ENCODE assay signal across 2 cellular contexts in the genomic region with DNA sequence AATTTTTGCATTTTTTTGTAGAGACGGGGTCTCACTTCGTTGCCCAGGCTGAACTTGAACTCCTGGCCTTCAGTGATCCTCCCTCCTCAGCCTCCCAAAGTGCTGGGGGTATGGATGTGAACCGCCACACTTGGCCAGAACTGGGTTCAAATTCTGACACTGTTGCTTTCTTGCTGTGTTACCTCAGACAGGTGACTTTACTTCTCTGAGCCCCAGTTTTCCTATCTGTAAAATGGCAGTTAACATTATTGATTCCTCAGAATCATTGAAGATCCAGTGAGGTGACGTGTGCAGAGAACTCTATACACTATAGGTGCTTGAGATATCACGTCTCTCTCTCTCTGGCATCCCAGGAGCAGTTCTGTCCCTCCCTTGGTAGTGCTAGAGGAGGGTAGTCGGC.
A peak's percentile ranks its signal among the peaks of the same experiment; 100 is the strongest.
TF ChIP-seq lines count a peak whose summit lies in the region.

No MANE protein-coding gene starts in this region.

TF ChIP-seq in HepG2, 621 proteins besides CTCF, POLR2A, EP300 and RAD21:
- TF ChIP-seq ZNF768 (CRISPR knock-in tag; IDR thresholded peaks at IDR 0.05) (peak; percentile 71; the same call in 1 of the 2 replicates), PBX2 (CRISPR knock-in tag; IDR thresholded peaks at IDR 0.05) (no peak)

TF ChIP-seq in K562, 482 proteins besides CTCF, POLR2A, EP300 and RAD21:
- TF ChIP-seq, protein P1, sequence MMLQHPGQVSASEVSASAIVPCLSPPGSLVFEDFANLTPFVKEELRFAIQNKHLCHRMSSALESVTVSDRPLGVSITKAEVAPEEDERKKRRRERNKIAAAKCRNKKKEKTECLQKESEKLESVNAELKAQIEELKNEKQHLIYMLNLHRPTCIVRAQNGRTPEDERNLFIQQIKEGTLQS (IDR thresholded peaks at IDR 0.05): no peak
- TF ChIP-seq, protein P1 (CRISPR knock-in tag; conservative IDR thresholded peaks at IDR 0.05): no peak
- no peak for TF ChIP-seq MAZ (CRISPR knock-in tag; conservative IDR thresholded peaks at IDR 0.05 in 1 of 2, IDR thresholded peaks at IDR 0.05 in 1 of 2)
- no peak for TF ChIP-seq DDX20 (tag; IDR thresholded peaks at IDR 0.05; ENCODE audit: low read depth)
- TF ChIP-seq SRSF3 (IDR thresholded peaks at IDR 0.05; ENCODE audit: insufficient read depth, low read length): no peak
- no peak for TF ChIP-seq ZNF232 (CRISPR knock-in tag; IDR thresholded peaks at IDR 0.05)
- peak in 1 of 2 experiments; percentile 20; a peak in 1 of 4 replicates for TF ChIP-seq RCOR1 (IDR thresholded peaks at IDR 0.05; ENCODE audit: borderline replicate concordance in 1 of 2, low read depth in 2 of 2, low read length in 2 of 2)
- TF ChIP-seq, protein P2, sequence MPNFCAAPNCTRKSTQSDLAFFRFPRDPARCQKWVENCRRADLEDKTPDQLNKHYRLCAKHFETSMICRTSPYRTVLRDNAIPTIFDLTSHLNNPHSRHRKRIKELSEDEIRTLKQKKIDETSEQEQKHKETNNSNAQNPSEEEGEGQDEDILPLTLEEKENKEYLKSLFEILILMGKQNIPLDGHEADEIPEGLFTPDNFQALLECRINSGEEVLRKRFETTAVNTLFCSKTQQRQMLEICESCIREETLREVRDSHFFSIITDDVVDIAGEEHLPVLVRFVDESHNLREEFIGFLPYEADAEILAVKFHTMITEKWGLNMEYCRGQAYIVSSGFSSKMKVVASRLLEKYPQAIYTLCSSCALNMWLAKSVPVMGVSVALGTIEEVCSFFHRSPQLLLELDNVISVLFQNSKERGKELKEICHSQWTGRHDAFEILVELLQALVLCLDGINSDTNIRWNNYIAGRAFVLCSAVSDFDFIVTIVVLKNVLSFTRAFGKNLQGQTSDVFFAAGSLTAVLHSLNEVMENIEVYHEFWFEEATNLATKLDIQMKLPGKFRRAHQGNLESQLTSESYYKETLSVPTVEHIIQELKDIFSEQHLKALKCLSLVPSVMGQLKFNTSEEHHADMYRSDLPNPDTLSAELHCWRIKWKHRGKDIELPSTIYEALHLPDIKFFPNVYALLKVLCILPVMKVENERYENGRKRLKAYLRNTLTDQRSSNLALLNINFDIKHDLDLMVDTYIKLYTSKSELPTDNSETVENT (CRISPR knock-in tag; IDR thresholded peaks at IDR 0.05): no peak
- peak; percentile 69 for TF ChIP-seq BCOR (IDR thresholded peaks at IDR 0.05)
- TF ChIP-seq, protein P3, sequence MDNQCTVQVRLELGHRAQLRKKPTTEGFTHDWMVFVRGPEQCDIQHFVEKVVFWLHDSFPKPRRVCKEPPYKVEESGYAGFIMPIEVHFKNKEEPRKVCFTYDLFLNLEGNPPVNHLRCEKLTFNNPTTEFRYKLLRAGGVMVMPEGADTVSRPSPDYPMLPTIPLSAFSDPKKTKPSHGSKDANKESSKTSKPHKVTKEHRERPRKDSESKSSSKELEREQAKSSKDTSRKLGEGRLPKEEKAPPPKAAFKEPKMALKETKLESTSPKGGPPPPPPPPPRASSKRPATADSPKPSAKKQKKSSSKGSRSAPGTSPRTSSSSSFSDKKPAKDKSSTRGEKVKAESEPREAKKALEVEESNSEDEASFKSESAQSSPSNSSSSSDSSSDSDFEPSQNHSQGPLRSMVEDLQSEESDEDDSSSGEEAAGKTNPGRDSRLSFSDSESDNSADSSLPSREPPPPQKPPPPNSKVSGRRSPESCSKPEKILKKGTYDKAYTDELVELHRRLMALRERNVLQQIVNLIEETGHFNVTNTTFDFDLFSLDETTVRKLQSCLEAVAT (IDR thresholded peaks at IDR 0.05): no peak
- no peak for TF ChIP-seq SMARCC2 (IDR thresholded peaks at IDR 0.05; ENCODE audit: low read depth)
- peak; percentile 57 for TF ChIP-seq ZFP36 (IDR thresholded peaks at IDR 0.05; ENCODE audit: low read depth, low read length, partially characterized antibody)
- no peak for TF ChIP-seq TARDBP (IDR thresholded peaks at IDR 0.05)
- no peak for TF ChIP-seq PHF20 (IDR thresholded peaks at IDR 0.05; ENCODE audit: partially characterized antibody)
- no peak for TF ChIP-seq PBX2 (CRISPR knock-in tag; IDR thresholded peaks at IDR 0.05; ENCODE audit: low read depth)
- no peak for TF ChIP-seq PBX2 (tag; conservative IDR thresholded peaks at IDR 0.05; ENCODE audit: low read depth)
- TF ChIP-seq NFXL1 (CRISPR knock-in tag; IDR thresholded peaks at IDR 0.05): no peak
- TF ChIP-seq KDM1A (IDR thresholded peaks at IDR 0.05): peak; percentile 50 to 64; a peak in 3 of 4 replicates
- TF ChIP-seq ELF4 (CRISPR knock-in tag; IDR thresholded peaks at IDR 0.05): no peak
- TF ChIP-seq ZBTB34 (CRISPR knock-in tag; IDR thresholded peaks at IDR 0.05): no peak
- no peak for TF ChIP-seq ZNF766 (CRISPR knock-in tag; conservative IDR thresholded peaks at IDR 0.05)
- TF ChIP-seq, protein P4, sequence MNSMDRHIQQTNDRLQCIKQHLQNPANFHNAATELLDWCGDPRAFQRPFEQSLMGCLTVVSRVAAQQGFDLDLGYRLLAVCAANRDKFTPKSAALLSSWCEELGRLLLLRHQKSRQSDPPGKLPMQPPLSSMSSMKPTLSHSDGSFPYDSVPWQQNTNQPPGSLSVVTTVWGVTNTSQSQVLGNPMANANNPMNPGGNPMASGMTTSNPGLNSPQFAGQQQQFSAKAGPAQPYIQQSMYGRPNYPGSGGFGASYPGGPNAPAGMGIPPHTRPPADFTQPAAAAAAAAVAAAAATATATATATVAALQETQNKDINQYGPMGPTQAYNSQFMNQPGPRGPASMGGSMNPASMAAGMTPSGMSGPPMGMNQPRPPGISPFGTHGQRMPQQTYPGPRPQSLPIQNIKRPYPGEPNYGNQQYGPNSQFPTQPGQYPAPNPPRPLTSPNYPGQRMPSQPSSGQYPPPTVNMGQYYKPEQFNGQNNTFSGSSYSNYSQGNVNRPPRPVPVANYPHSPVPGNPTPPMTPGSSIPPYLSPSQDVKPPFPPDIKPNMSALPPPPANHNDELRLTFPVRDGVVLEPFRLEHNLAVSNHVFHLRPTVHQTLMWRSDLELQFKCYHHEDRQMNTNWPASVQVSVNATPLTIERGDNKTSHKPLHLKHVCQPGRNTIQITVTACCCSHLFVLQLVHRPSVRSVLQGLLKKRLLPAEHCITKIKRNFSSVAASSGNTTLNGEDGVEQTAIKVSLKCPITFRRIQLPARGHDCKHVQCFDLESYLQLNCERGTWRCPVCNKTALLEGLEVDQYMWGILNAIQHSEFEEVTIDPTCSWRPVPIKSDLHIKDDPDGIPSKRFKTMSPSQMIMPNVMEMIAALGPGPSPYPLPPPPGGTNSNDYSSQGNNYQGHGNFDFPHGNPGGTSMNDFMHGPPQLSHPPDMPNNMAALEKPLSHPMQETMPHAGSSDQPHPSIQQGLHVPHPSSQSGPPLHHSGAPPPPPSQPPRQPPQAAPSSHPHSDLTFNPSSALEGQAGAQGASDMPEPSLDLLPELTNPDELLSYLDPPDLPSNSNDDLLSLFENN (IDR thresholded peaks at IDR 0.05; ENCODE audit: low read depth in 2 of 2, low read length in 2 of 2): no peak
- 0 out of 2 replicates have a peak, but pooled peaks have one; percentile 22 for TF ChIP-seq ADNP (tag; IDR thresholded peaks at IDR 0.05)
- TF ChIP-seq CHD4 (IDR thresholded peaks at IDR 0.05; ENCODE audit: insufficient read depth, insufficient replicate concordance, low read depth, low read length, poor library complexity, severe bottlenecking): no peak
- no peak for TF ChIP-seq RFX7 (CRISPR knock-in tag; IDR thresholded peaks at IDR 0.05)
- TF ChIP-seq RBM25 (IDR thresholded peaks at IDR 0.05; ENCODE audit: low read depth, low read length, severe bottlenecking): peak; percentile 75
- no peak for TF ChIP-seq ZFP1 (CRISPR knock-in tag; IDR thresholded peaks at IDR 0.05)
- no peak for TF ChIP-seq ZNF184 (CRISPR knock-in tag; IDR thresholded peaks at IDR 0.05)
- no peak for TF ChIP-seq BACH1 (tag; IDR thresholded peaks at IDR 0.05)
- no peak for TF ChIP-seq U2AF1 (optimal IDR thresholded peaks at IDR 0.05; ENCODE audit: low read depth, low read length)
- no peak for TF ChIP-seq ZNF778 (CRISPR knock-in tag; IDR thresholded peaks at IDR 0.05)
- TF ChIP-seq ZNF311 (CRISPR knock-in tag; IDR thresholded peaks at IDR 0.05): no peak
- no peak for TF ChIP-seq ZNF318 (IDR thresholded peaks at IDR 0.05; ENCODE audit: borderline replicate concordance in 1 of 2, low read depth in 1 of 2)
- no peak for TF ChIP-seq ZNF197 (CRISPR knock-in tag; IDR thresholded peaks at IDR 0.05; ENCODE audit: low read depth)
